14 cellular contexts compared by ENCODE assay signal in genomic region chr10:21265622-21266021, GRCh38.
A peak's percentile ranks its signal among the peaks of the same experiment; 100 is the strongest.
DNase-seq lines count a peak whose midpoint lies in the region; ATAC-seq and TF ChIP-seq lines count a peak whose summit lies in the region.
"Had no signal": no experiment of that assay in that cellular context is flagged by ENCODE, and none has a peak within 500 bp of the region (broad histone marks: within the 10 kb centered on the region; RNA-seq: fewer than 3 reads in every experiment).

No MANE protein-coding gene starts in this region.

- H3K4me1 Mint-ChIP-seq in neural progenitor cell, result peaks cover 43% of the 10 kb centered on the region
- H3K4me1 Mint-ChIP-seq: naive B cell had no signal

- ATAC-seq in HG03521 (IDR thresholded peaks at IDR 0.05; ENCODE audit: unreplicated experiment) (no peak), HG03095 (IDR thresholded peaks at IDR 0.05; ENCODE audit: unreplicated experiment) (no peak)
- ATAC-seq: left colon, WTC11 had no signal

- peaks cover 1% of the 10 kb centered on the region for H3K36me3 ChIP-seq in neural progenitor cell

- no peak overlapping the region for H3K27ac ChIP-seq in neural progenitor cell

- peaks cover 6% of the 10 kb centered on the region for H3K36me3 Mint-ChIP-seq in neural progenitor cell

- no peak overlapping the region for H3K9ac ChIP-seq in neural progenitor cell

- peaks cover 58% of the 10 kb centered on the region for H3K79me2 ChIP-seq in neural progenitor cell (ENCODE audit: low read depth)

- H3F3A ChIP-seq in neural progenitor cell (ENCODE audit: low read depth), result peaks cover 18% of the 10 kb centered on the region

- peaks cover 33% of the 10 kb centered on the region for H3K4me1 ChIP-seq in neural progenitor cell

- H3K9me3 ChIP-seq in neural progenitor cell (ENCODE audit: low read depth), result no peaks in the 10 kb centered on the region

- no peak overlapping the region for H3K4me2 ChIP-seq in neural progenitor cell

- H3K4me3 Mint-ChIP-seq in neural progenitor cell, result no peak overlapping the region
- H3K4me3 Mint-ChIP-seq: naive B cell, WTC11 had no signal

- H2AFZ ChIP-seq in neural progenitor cell (replicated peaks), result no peak overlapping the region

- no peaks in the 10 kb centered on the region for H4K20me1 ChIP-seq in neural progenitor cell (ENCODE audit: low read depth)

- TF ChIP-seq CTCF in epithelial cell of esophagus (IDR thresholded peaks at IDR 0.05; ENCODE audit: insufficient read depth, low read depth, low read length, missing control alignments) (no peak), neural progenitor cell (IDR thresholded peaks at IDR 0.05) (no peak)

- no peaks in the 10 kb centered on the region for H3K27me3 ChIP-seq in neural progenitor cell

- H3K4me3 ChIP-seq in epithelial cell of esophagus (ENCODE audit: low read length), result no peak overlapping the region
- no peak overlapping the region for H3K4me3 ChIP-seq in neural progenitor cell

- peaks cover 7% of the 10 kb centered on the region for H3K27me3 Mint-ChIP-seq in neural progenitor cell (ENCODE audit: insufficient read depth, low read depth)
- H3K27me3 Mint-ChIP-seq: naive B cell had no signal

- peak overlapping the region; percentile 12 for H3K27ac Mint-ChIP-seq in neural progenitor cell
- H3K27ac Mint-ChIP-seq: naive B cell, WTC11 had no signal

- peak; percentile 15 for DNase-seq in GM03348 (ENCODE audit: low spot score)
- DNase-seq in NCI-H69 (lab: John Stamatoyannopoulos, UW), result peak; percentile 2
- DNase-seq in epithelial cell of esophagus (ENCODE audit: low read depth), result peak; percentile 79
- DNase-seq in neural progenitor cell (ENCODE audit: low spot score), result no peak
- DNase-seq in SW 1271 (lab: John Stamatoyannopoulos, UW), result no peak
- no peak for DNase-seq in effector CD8-positive, alpha-beta T cell (lab: John Stamatoyannopoulos, UW)
- DNase-seq: central memory CD4-positive, alpha-beta T cell; left colon; MM.1S; naive B cell; NCI-H2227 treated with DMSO at 0.1 percent for 48 hours had no signal

- peaks cover 3% of the 10 kb centered on the region for H3K9me3 Mint-ChIP-seq in neural progenitor cell

Comparison
In these comparisons a context has a peak if more than half of its experiments do, and no peak if none do; other contexts are left out.
1. DNase-seq: peak in GM03348 (single experiment), NCI-H69 (single experiment) and epithelial cell of esophagus (single experiment); none in neural progenitor cell (single experiment), SW 1271 (0 of 2) and effector CD8-positive, alpha-beta T cell (single experiment).